In genomic region chr5:547086-547924, GRCh38 we compare ENCODE assay signal across 22 cellular contexts. TPM values are rescaled to one million over a fixed set of nuclear protein-coding genes. Genes with fewer than 3 reads are reported as not detected.
DNase-seq lines count a peak whose midpoint lies in the region; ATAC-seq and TF ChIP-seq lines count a peak whose summit lies in the region.
"Had no signal": no experiment of that assay in that cellular context is flagged by ENCODE, and none has a peak within 500 bp of the region (broad histone marks: within the 10 kb centered on the region; RNA-seq: fewer than 3 reads in every experiment).

No MANE protein-coding gene starts in this region.

- DNase-seq in NCI-H1417 (lab: John Stamatoyannopoulos, UW) = peak in 2 of 3 experiments; percentile 38 to 56
- DNase-seq in NCI-H1417 treated with DMSO at 0.1 percent for 48 hours (lab: John Stamatoyannopoulos, UW) = no peak
- DNase-seq in Right ventricle myocardium superior = peak; percentile 29
- DNase-seq in mesenteric fat pad (ENCODE audit: low spot score) = peak; percentile 84
- DNase-seq in mesendoderm = no peak
- no peak for DNase-seq in effector memory CD4-positive, alpha-beta T cell
- DNase-seq: activated CD4-positive, alpha-beta T cell treated with anti-CD3 and anti-CD28 coated beads for 4 hours; activated naive CD8-positive, alpha-beta T cell treated with anti-CD3 and anti-CD28 coated beads for 36 hours; brain microvascular endothelial cell; dermis blood vessel endothelial cell; NCI-H2081 treated with DMSO at 0.1 percent for 48 hours; NCI-H510A treated with DMSO at 0.1 percent for 48 hours; T1000; thyroid gland had no signal

- H3K36me3 ChIP-seq in OCI-LY3 (replicated peaks; ENCODE audit: low read depth, low read length) (no peaks in the 10 kb centered on the region), mesendoderm (ENCODE audit: control insufficient read depth, insufficient read depth, low read length) (no peaks in the 10 kb centered on the region)
- no peaks in the 10 kb centered on the region for H3K36me3 ChIP-seq in effector memory CD4-positive, alpha-beta T cell (ENCODE audit: control insufficient read depth, insufficient read depth, low read length)
- H3K36me3 ChIP-seq: brain microvascular endothelial cell, prostate gland, thyroid gland had no signal

- TF ChIP-seq CTCF in OCI-LY3 (IDR thresholded peaks at IDR 0.05; ENCODE audit: low read depth, low read length) = no peak

- no peak for ATAC-seq in Right ventricle myocardium superior (ENCODE audit: poor library complexity)
- ATAC-seq in HG02642 (IDR thresholded peaks at IDR 0.05; ENCODE audit: poor library complexity, unreplicated experiment) = no peak
- ATAC-seq: naive thymus-derived CD8-positive, alpha-beta T cell; stimulated activated memory B cell treated with anti-CD40 and anti-IgM and Interleukin-4, amounts not matched to agents 10 μg/mL and 1 μg/mL and 100 μg/mL, for 72 hours had no signal

- H2AFZ ChIP-seq in OCI-LY3 (ENCODE audit: low read depth, low read length) = no peak overlapping the region

- H4K20me1 ChIP-seq in OCI-LY3 (ENCODE audit: insufficient read depth, low read length) = no peaks in the 10 kb centered on the region

- H3K9ac ChIP-seq in OCI-LY3 (ENCODE audit: low read length) (no peak overlapping the region), mesendoderm (ENCODE audit: low read length) (no peak overlapping the region)

- no peak overlapping the region for H3K56ac ChIP-seq in mesendoderm (ENCODE audit: low read length)

- H2AK5ac ChIP-seq in mesendoderm (ENCODE audit: low read length) = no peak overlapping the region

- H2BK15ac ChIP-seq in mesendoderm (replicated peaks; ENCODE audit: low read depth) = no peak overlapping the region

- H2BK5ac ChIP-seq in mesendoderm (ENCODE audit: low read length) = no peak overlapping the region

- no peak overlapping the region for H2BK120ac ChIP-seq in mesendoderm (ENCODE audit: low read depth, low read length)

- H3K27me3 ChIP-seq in OCI-LY3 (ENCODE audit: low read depth, low read length) (peaks cover 20% of the 10 kb centered on the region), mesendoderm (ENCODE audit: insufficient read depth, low read length, poor library complexity) (no peaks in the 10 kb centered on the region)
- H3K27me3 ChIP-seq in effector memory CD4-positive, alpha-beta T cell (replicated peaks; ENCODE audit: control insufficient read depth, insufficient read depth, low read length, poor library complexity, severe bottlenecking) = no peaks in the 10 kb centered on the region
- H3K27me3 ChIP-seq: thyroid gland had no signal

- no peak overlapping the region for H4K5ac ChIP-seq in mesendoderm (ENCODE audit: low read length)

- H4K8ac ChIP-seq in mesendoderm (ENCODE audit: low read depth, low read length) = no peak overlapping the region

- no peaks in the 10 kb centered on the region for H3K79me2 ChIP-seq in OCI-LY3 (ENCODE audit: low read length)
- H3K79me2 ChIP-seq in mesendoderm (ENCODE audit: control insufficient read depth, insufficient read depth, low read length) = no peaks in the 10 kb centered on the region

- WGBS in mesendoderm (ENCODE audit: extremely low coverage, insufficient coverage, low lambda C conversion rate) = no CpG with 5 or more reads among the region's 22 CpGs

- intact Hi-C loops in Right ventricle myocardium superior (cut with DNase I) = no loop called here

- H3K79me1 ChIP-seq in mesendoderm (ENCODE audit: low read length) = no peaks in the 10 kb centered on the region

- H3K4me2 ChIP-seq in OCI-LY3 (ENCODE audit: low read length) (peak overlapping the region; percentile 63), mesendoderm (ENCODE audit: low read length) (no peak overlapping the region)

- no peak overlapping the region for H3K23ac ChIP-seq in mesendoderm (ENCODE audit: low read length)

- H3K27ac ChIP-seq in OCI-LY3 (ENCODE audit: low read length) (no peak overlapping the region), mesendoderm (ENCODE audit: low read depth, low read length) (no peak overlapping the region)
- H3K27ac ChIP-seq in effector memory CD4-positive, alpha-beta T cell (ENCODE audit: insufficient read depth, low read length, poor library complexity, severe bottlenecking) = no peak overlapping the region
- H3K27ac ChIP-seq: 22Rv1, brain microvascular endothelial cell, HL-60, prostate gland, SK-N-MC, thyroid gland had no signal

- peaks cover 26% of the 10 kb centered on the region for H3K4me1 ChIP-seq in OCI-LY3 (ENCODE audit: low read length)
- H3K4me1 ChIP-seq in mesendoderm (ENCODE audit: control insufficient read depth, low read depth, low read length) = no peaks in the 10 kb centered on the region
- H3K4me1 ChIP-seq in effector memory CD4-positive, alpha-beta T cell (ENCODE audit: control insufficient read depth, insufficient read depth, low read length, poor library complexity, severe bottlenecking) = peaks cover 12% of the 10 kb centered on the region
- H3K4me1 ChIP-seq: prostate gland, thyroid gland had no signal

- H3K4ac ChIP-seq in mesendoderm (ENCODE audit: low read depth, low read length) = no peak overlapping the region

- H3K4me3 ChIP-seq in OCI-LY3 (ENCODE audit: low read length) (peak overlapping the region; percentile 59; the same call in 1 of the 2 replicates), mesendoderm (ENCODE audit: low read length) (no peak overlapping the region)
- no peak overlapping the region for H3K4me3 ChIP-seq in effector memory CD4-positive, alpha-beta T cell (ENCODE audit: insufficient read depth, low read depth, low read length, poor library complexity, severe bottlenecking)
- H3K4me3 ChIP-seq: prostate gland, SK-N-MC, thyroid gland had no signal

- H3K9me3 ChIP-seq in OCI-LY3 (ENCODE audit: insufficient read depth, low read length) = no peaks in the 10 kb centered on the region
- no peaks in the 10 kb centered on the region for H3K9me3 ChIP-seq in effector memory CD4-positive, alpha-beta T cell (ENCODE audit: control insufficient read depth, low read length)
- H3K9me3 ChIP-seq: prostate gland, thyroid gland had no signal

- H3K18ac ChIP-seq in mesendoderm (ENCODE audit: low read length) = no peak overlapping the region

RNA-seq across cellular contexts. Expression of gene SLC9A3, which starts 23.1 kb away (rescaled TPM):
- total RNA-seq in Right ventricle myocardium superior (0.91 TPM), mesenteric fat pad (1.1 TPM)
- 1.1 TPM for polyA plus RNA-seq in mesendoderm (2013, experiment 1 of 2)
- 1.1 TPM for polyA plus RNA-seq in mesendoderm (2013, experiment 2 of 2)

Comparison
In these comparisons a context has a peak if more than half of its experiments do, and no peak if none do; other contexts are left out.
1. DNase-seq: peak in NCI-H1417 (2 of 3), Right ventricle myocardium superior (single experiment) and mesenteric fat pad (single experiment); none in NCI-H1417 treated with DMSO at 0.1 percent for 48 hours (single experiment), mesendoderm (single experiment) and effector memory CD4-positive, alpha-beta T cell (0 of 3).